10 cellular contexts compared by ENCODE assay signal in the genomic region with DNA sequence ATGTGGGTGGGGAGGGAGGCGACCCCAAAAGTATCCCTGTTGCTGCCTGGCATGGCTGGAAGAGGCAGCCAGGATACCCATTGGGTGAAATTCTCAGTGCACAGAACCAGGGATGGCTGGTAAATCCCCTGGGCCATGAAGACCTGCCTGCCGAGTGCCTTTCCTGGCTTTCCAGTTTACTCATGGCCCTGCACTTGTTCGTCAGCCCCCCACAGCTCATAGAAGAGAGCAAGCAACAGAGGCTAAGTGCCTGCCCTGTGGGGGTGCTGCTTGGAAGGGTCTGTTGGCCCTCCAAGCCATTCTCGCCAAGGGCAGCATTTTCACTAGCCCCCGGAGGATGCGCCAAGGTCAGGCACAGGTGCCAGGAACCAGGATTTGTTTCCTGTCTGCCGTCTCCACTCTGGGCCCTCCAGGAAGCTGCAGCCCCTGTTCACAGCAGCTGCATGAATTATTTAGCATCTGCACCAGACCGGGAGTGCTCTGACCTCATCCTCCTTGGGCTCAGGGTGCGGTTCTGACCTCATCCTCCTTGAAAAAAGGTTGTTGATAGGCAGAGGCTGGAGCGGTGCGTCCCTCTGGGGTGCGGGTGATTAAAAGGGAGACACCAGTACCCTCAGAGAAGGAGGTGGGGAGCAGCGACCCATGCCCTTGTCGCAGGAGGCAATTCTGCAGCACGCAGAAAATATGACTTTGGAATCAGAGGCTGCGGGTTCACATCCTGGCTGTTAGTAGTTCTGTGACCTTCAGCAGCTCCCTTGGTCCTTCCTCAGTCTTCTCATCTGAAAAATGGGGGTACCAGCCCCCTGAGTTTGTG. TPM values are rescaled to one million over a fixed set of nuclear protein-coding genes. Genes with fewer than 3 reads are reported as not detected.
DNase-seq lines count a peak whose midpoint lies in the region; ATAC-seq and TF ChIP-seq lines count a peak whose summit lies in the region.
"Had no signal": no experiment of that assay in that cellular context is flagged by ENCODE, and none has a peak within 500 bp of the region (broad histone marks: within the 10 kb centered on the region; RNA-seq: fewer than 3 reads in every experiment).

No MANE protein-coding gene starts in this region.

- POLR2A ChIA-PET in CD8-positive, alpha-beta T cell (lab: Charles Lee), result no interaction called here

- H3K36me3 ChIP-seq in CD8-positive, alpha-beta T cell (ENCODE audit: insufficient read depth, low read length), result no peaks in the 10 kb centered on the region

- no peak overlapping the region for H3K27ac Mint-ChIP-seq in CD8-positive, alpha-beta T cell
- H3K27ac Mint-ChIP-seq in nephron, result peak overlapping the region; percentile 56 to 82 (median 62)

- H3K4me1 ChIP-seq in CD8-positive, alpha-beta T cell (ENCODE audit: insufficient read depth, low read length), result peaks cover 17% of the 10 kb centered on the region

- no peaks in the 10 kb centered on the region for H3K9me3 ChIP-seq in CD8-positive, alpha-beta T cell (ENCODE audit: low read length)

- no peaks in the 10 kb centered on the region for H3K36me3 Mint-ChIP-seq in CD8-positive, alpha-beta T cell
- peaks cover 10% of the 10 kb centered on the region for H3K36me3 Mint-ChIP-seq in nephron (ENCODE audit: low read depth)

- no peak overlapping the region for H3K4me3 ChIP-seq in CD8-positive, alpha-beta T cell (ENCODE audit: low read depth, low read length)

- ATAC-seq in CD8-positive, alpha-beta T cell, result no peak
- ATAC-seq in HG02610 (IDR thresholded peaks at IDR 0.05; ENCODE audit: unreplicated experiment), result no peak
- no peak for ATAC-seq in HG03280 (IDR thresholded peaks at IDR 0.05; ENCODE audit: unreplicated experiment)
- no peak for ATAC-seq in HG03039 (IDR thresholded peaks at IDR 0.05; ENCODE audit: unreplicated experiment)

- no peak for TF ChIP-seq CTCF in CD8-positive, alpha-beta T cell (IDR thresholded peaks at IDR 0.05)
- no peak for TF ChIP-seq CTCF in nephron (IDR thresholded peaks at IDR 0.05; ENCODE audit: unreplicated experiment in 3 of 3)

- no peaks in the 10 kb centered on the region for H3K27me3 ChIP-seq in CD8-positive, alpha-beta T cell (ENCODE audit: insufficient read depth, low read length)

- DNase-seq in CD8-positive, alpha-beta T cell, result peak in 1 of 7 experiments; percentile 23
- DNase-seq in NCI-H1092 (lab: John Stamatoyannopoulos, UW), result peak; percentile 86
- DNase-seq in activated effector memory CD4-positive, alpha-beta T cell treated with Interleukin-2 at 50 U/mL for 16 hours, result no peak
- DNase-seq: GDM1 had no signal

- H3K27ac ChIP-seq in CD8-positive, alpha-beta T cell (ENCODE audit: low read depth, low read length), result no peak overlapping the region
- peak overlapping the region; percentile 88 for H3K27ac ChIP-seq in cingulate gyrus (ENCODE audit: low read depth, low read length)

- CTCF ChIA-PET in CD8-positive, alpha-beta T cell (lab: Charles Lee), result interaction anchor here (0.8 to 13.3 kb wide), 4 partner anchors 8 to 73 kb away, joined by 3 to 136 read pairs (median 45); no protein-coding TSS in a partner anchor

- H3K9me3 Mint-ChIP-seq in CD8-positive, alpha-beta T cell, result no peaks in the 10 kb centered on the region
- no peaks in the 10 kb centered on the region for H3K9me3 Mint-ChIP-seq in nephron

- peak overlapping the region; percentile 47 for H3K4me3 Mint-ChIP-seq in CD8-positive, alpha-beta T cell
- H3K4me3 Mint-ChIP-seq in nephron, result peak overlapping the region; percentile 61 to 76 (median 65)

- intact Hi-C loops in CD8-positive, alpha-beta T cell (cut with DNase I, micrococcal nuclease), result loop anchor here in 1 of 2 experiments (10.0 kb wide), 2 partner anchors 147 to 283 kb away; partner anchors contain the start of gene RAB37

- H3K27me3 Mint-ChIP-seq in CD8-positive, alpha-beta T cell (ENCODE audit: low read depth), result peaks cover 3% of the 10 kb centered on the region
- H3K27me3 Mint-ChIP-seq in nephron (ENCODE audit: low read depth), result peaks cover 14% of the 10 kb centered on the region

- peaks cover 13% of the 10 kb centered on the region for H3K4me1 Mint-ChIP-seq in CD8-positive, alpha-beta T cell (ENCODE audit: low read depth)
- peaks cover 55% of the 10 kb centered on the region for H3K4me1 Mint-ChIP-seq in nephron

RNA-seq across cellular contexts. Expression of gene CD300A, which starts 14.2 kb away (rescaled TPM):
- 1 to 10 TPM; 3.6 to 4.5 TPM for total RNA-seq in CD8-positive, alpha-beta T cell
- total RNA-seq: LHCN-M2 had no signal

RNA-seq across cellular contexts. Expression of gene GPRC5C, which starts 20.3 kb away (rescaled TPM):
- under 1 TPM in 1 of 2 experiments, not detected in 1; 0.33 TPM for total RNA-seq in CD8-positive, alpha-beta T cell
- total RNA-seq: LHCN-M2 had no signal
